In the genomic region with DNA sequence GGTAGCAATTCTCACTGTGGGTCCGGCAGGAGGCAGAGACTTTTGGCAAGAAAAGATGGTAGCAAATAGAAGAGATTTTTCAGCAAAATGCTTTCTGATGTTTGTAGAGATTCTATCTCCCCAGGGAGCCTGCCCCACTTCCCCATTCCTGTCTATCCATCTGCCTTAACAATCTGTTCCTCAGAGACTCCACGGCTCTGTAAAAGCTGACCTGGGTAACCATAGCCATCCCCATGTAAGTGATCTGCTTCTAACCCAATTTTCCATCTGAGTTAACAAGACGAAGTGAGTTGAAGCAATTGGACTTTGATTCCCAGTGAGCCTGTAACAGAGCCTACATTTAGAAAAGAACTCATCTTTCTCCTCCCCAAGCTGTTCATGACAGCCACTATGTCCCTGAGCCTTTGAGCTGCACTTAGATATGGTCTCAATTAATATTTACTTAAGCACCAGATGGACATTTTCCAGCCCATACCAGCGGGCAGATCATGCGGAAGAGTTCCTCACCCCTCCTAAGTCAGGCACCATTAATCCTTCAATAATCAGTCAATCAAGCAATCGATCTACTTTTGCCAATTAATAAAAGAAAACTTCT, we compare ENCODE assay signal across 22 cellular contexts.
A peak's percentile ranks its signal among the peaks of the same experiment; 100 is the strongest.
DNase-seq lines count a peak whose midpoint lies in the region; ATAC-seq and TF ChIP-seq lines count a peak whose summit lies in the region.
"Had no signal": no experiment of that assay in that cellular context is flagged by ENCODE, and none has a peak within 500 bp of the region (broad histone marks: within the 10 kb centered on the region; RNA-seq: fewer than 3 reads in every experiment).

No MANE protein-coding gene starts in this region.

- no peak overlapping the region for H3K27ac ChIP-seq in esophagus muscularis mucosa (replicated peaks in 1 of 4)
- no peak overlapping the region for H3K27ac ChIP-seq in colonic mucosa

- H3K36me3 ChIP-seq in esophagus muscularis mucosa (no peaks in the 10 kb centered on the region), colonic mucosa (no peaks in the 10 kb centered on the region)

- ATAC-seq in HG02588 (IDR thresholded peaks at IDR 0.05; ENCODE audit: unreplicated experiment), result no peak
- ATAC-seq: SK-N-SH treated with all-trans-retinoic acid at 6 μM for 48 hours had no signal

- intact Hi-C loops in esophagus muscularis mucosa (cut with DNase I) (no loop called here), colonic mucosa (cut with DNase I) (no loop called here)

- no peak for TF ChIP-seq POLR2A in esophagus muscularis mucosa (IDR thresholded peaks at IDR 0.05; ENCODE audit: low read depth)

- DNase-seq in DMS 273 (lab: John Stamatoyannopoulos, UW; ENCODE audit: unreplicated experiment) (peak; percentile 79), NCI-H1694 treated with DMSO at 0.1 percent for 48 hours (lab: John Stamatoyannopoulos, UW) (peak; percentile 83), NCI-H69 (lab: John Stamatoyannopoulos, UW) (peak; percentile 84), esophagus muscularis mucosa (ENCODE audit: extremely low spot score) (peak; percentile 34), EL (no peak), colonic mucosa (no peak)
- DNase-seq in effector CD8-positive, alpha-beta T cell (lab: John Stamatoyannopoulos, UW), result no peak
- DNase-seq: CD8-positive, alpha-beta memory T cell; GF-D8; H7; HFFc6; Karpas-422; NCI-H1092; NCI-H1436 treated with DMSO at 0.1 percent for 48 hours; NCI-H2107; NCI-H345; NCI-H748 treated with DMSO at 0.1 percent for 48 hours; RPMI8226; SHP77 treated with DMSO at 0.1 percent for 48 hours; T-helper 1 cell had no signal

- no peaks in the 10 kb centered on the region for H3K4me1 ChIP-seq in esophagus muscularis mucosa
- no peaks in the 10 kb centered on the region for H3K4me1 ChIP-seq in colonic mucosa

- H3K27me3 ChIP-seq in esophagus muscularis mucosa (no peaks in the 10 kb centered on the region), colonic mucosa (no peaks in the 10 kb centered on the region)

- no peak overlapping the region for H3K9ac ChIP-seq in colonic mucosa (ENCODE audit: low read depth in 2 of 2, low read length in 2 of 2)

- no peak overlapping the region for H3K4me3 ChIP-seq in esophagus muscularis mucosa
- H3K4me3 ChIP-seq in colonic mucosa, result no peak overlapping the region

- TF ChIP-seq CTCF in esophagus muscularis mucosa (IDR thresholded peaks at IDR 0.05) (no peak), colonic mucosa (IDR thresholded peaks at IDR 0.05) (no peak)

- 64% methylated on average over 6 of the region's 6 CpGs for WGBS in esophagus muscularis mucosa

- H3K9me3 ChIP-seq in esophagus muscularis mucosa (no peaks in the 10 kb centered on the region), colonic mucosa (no peaks in the 10 kb centered on the region)

- TF ChIP-seq EP300 in esophagus muscularis mucosa (IDR thresholded peaks at IDR 0.05), result no peak

Comparison
In these comparisons a context has a peak if more than half of its experiments do, and no peak if none do; other contexts are left out.
1. DNase-seq: peak in DMS 273 (single experiment), NCI-H1694 treated with DMSO at 0.1 percent for 48 hours (single experiment), NCI-H69 (single experiment) and esophagus muscularis mucosa (single experiment); none in EL (single experiment), effector CD8-positive, alpha-beta T cell (single experiment) and colonic mucosa (single experiment).